Comparison of ENCODE assay signal across 8 cellular contexts in genomic region chr4:101790521-101791188, GRCh38. TPM values are rescaled to one million over a fixed set of nuclear protein-coding genes. Genes with fewer than 3 reads are reported as not detected.
DNase-seq lines count a peak whose midpoint lies in the region; ATAC-seq and TF ChIP-seq lines count a peak whose summit lies in the region.

Gene BANK1, plus strand, starts transcription at chr4:101790730. Its CDS starts 151 bp downstream, at chr4:101790881.

- H3K27me3 ChIP-seq in gastroesophageal sphincter: peaks cover 10% of the 10 kb centered on the region
- H3K27me3 ChIP-seq in vagina: no peaks in the 10 kb centered on the region

- 36 to 42% methylated on average over 7 of the region's 45 CpGs for WGBS in gastroesophageal sphincter (ENCODE audit: low coverage in 1 of 2), 2 donors

- peak; percentile 99 for ATAC-seq in GM18511 (IDR thresholded peaks at IDR 0.05; ENCODE audit: unreplicated experiment)
- ATAC-seq in HG02981 (IDR thresholded peaks at IDR 0.05; ENCODE audit: unreplicated experiment): peak; percentile 99
- ATAC-seq in gastroesophageal sphincter: peak; percentile 70

- H3K4me3 Mint-ChIP-seq in activated T-helper 2 cell treated with anti-CD3 and anti-CD28 coated beads, Interferon-gamma antibody, Interleukin-2, Interleukin-4, amounts not matched to agents 10 μg/mL and 5 μg/mL and 100 μg/mL, durations not matched to agents 14 hours and 24 hours and 36 hours (ENCODE audit: low read depth): peak within 1 kb of the TSS; percentile 37
- H3K4me3 Mint-ChIP-seq in nephron: peak within 1 kb of the TSS; percentile 75 to 83 (median 81)

- no peaks in the 10 kb centered on the region for H3K9me3 ChIP-seq in gastroesophageal sphincter
- no peaks in the 10 kb centered on the region for H3K9me3 ChIP-seq in vagina

- no peaks in the 10 kb centered on the region for H3K36me3 Mint-ChIP-seq in activated T-helper 2 cell treated with anti-CD3 and anti-CD28 coated beads, Interferon-gamma antibody, Interleukin-2, Interleukin-4, amounts not matched to agents 10 μg/mL and 5 μg/mL and 100 μg/mL, durations not matched to agents 14 hours and 24 hours and 36 hours (ENCODE audit: low read depth)
- H3K36me3 Mint-ChIP-seq in nephron (ENCODE audit: low read depth): no peaks in the 10 kb centered on the region

- peak within 1 kb of the TSS; percentile 28 to 60 for H3K4me3 ChIP-seq in gastroesophageal sphincter
- peak within 1 kb of the TSS; percentile 57 to 61 for H3K4me3 ChIP-seq in vagina

- peak in 1 of 4 experiments; percentile 12 for TF ChIP-seq CTCF in gastroesophageal sphincter (IDR thresholded peaks at IDR 0.05)
- TF ChIP-seq CTCF in nephron (IDR thresholded peaks at IDR 0.05; ENCODE audit: unreplicated experiment in 3 of 3): peak in 2 of 3 experiments; percentile 32 to 48
- TF ChIP-seq CTCF in vagina (IDR thresholded peaks at IDR 0.05): no peak

- H3K9me3 Mint-ChIP-seq in activated T-helper 2 cell treated with anti-CD3 and anti-CD28 coated beads, Interferon-gamma antibody, Interleukin-2, Interleukin-4, amounts not matched to agents 10 μg/mL and 5 μg/mL and 100 μg/mL, durations not matched to agents 14 hours and 24 hours and 36 hours: peaks cover 4% of the 10 kb centered on the region
- peaks cover 2% of the 10 kb centered on the region for H3K9me3 Mint-ChIP-seq in nephron

- H3K27me3 Mint-ChIP-seq in activated T-helper 2 cell treated with anti-CD3 and anti-CD28 coated beads, Interferon-gamma antibody, Interleukin-2, Interleukin-4, amounts not matched to agents 10 μg/mL and 5 μg/mL and 100 μg/mL, durations not matched to agents 14 hours and 24 hours and 36 hours (ENCODE audit: low read depth): peaks cover 58% of the 10 kb centered on the region
- H3K27me3 Mint-ChIP-seq in nephron (ENCODE audit: low read depth): peaks cover 20% of the 10 kb centered on the region

- peaks cover 11% of the 10 kb centered on the region for H3K4me1 Mint-ChIP-seq in activated T-helper 2 cell treated with anti-CD3 and anti-CD28 coated beads, Interferon-gamma antibody, Interleukin-2, Interleukin-4, amounts not matched to agents 10 μg/mL and 5 μg/mL and 100 μg/mL, durations not matched to agents 14 hours and 24 hours and 36 hours (ENCODE audit: low read depth)
- H3K4me1 Mint-ChIP-seq in nephron: peaks cover 5% of the 10 kb centered on the region

- H3K4me1 ChIP-seq in gastroesophageal sphincter (peaks cover 0 to 8% (median 0%) of the 10 kb centered on the region in 3 donors), vagina (peaks cover 13% of the 10 kb centered on the region)

- H3K27ac ChIP-seq in gastroesophageal sphincter (peak within 1 kb of the TSS in 2 of 4 donors; percentile 56 to 73), vagina (peak within 1 kb of the TSS; percentile 49)

- no peak within 1 kb of the TSS for H3K27ac Mint-ChIP-seq in activated T-helper 2 cell treated with anti-CD3 and anti-CD28 coated beads, Interferon-gamma antibody, Interleukin-2, Interleukin-4, amounts not matched to agents 10 μg/mL and 5 μg/mL and 100 μg/mL, durations not matched to agents 14 hours and 24 hours and 36 hours
- H3K27ac Mint-ChIP-seq in nephron: peak within 1 kb of the TSS; percentile 11 to 19 (median 15)

- H3K36me3 ChIP-seq in gastroesophageal sphincter (no peaks in the 10 kb centered on the region), vagina (no peaks in the 10 kb centered on the region)

- TF ChIP-seq POLR2A in gastroesophageal sphincter (IDR thresholded peaks at IDR 0.05) (no peak), vagina (IDR thresholded peaks at IDR 0.05) (no peak)

- intact Hi-C loops in activated T-helper 2 cell treated with anti-CD3 and anti-CD28 coated beads, Interferon-gamma antibody, Interleukin-2, Interleukin-4, amounts not matched to agents 10 μg/mL and 5 μg/mL and 100 μg/mL, durations not matched to agents 14 hours and 24 hours and 36 hours (cut with micrococcal nuclease): no loop called here
- intact Hi-C loops in vagina (cut with DNase I): no loop called here

- no peak for TF ChIP-seq EP300 in gastroesophageal sphincter (IDR thresholded peaks at IDR 0.05)

- DNase-seq in 8988T (peak; percentile 35), NCI-H345 (lab: John Stamatoyannopoulos, UW) (peak; percentile 54), vagina (ENCODE audit: extremely low spot score in 2 of 2) (no peak)
- peak; percentile 18 for DNase-seq in activated T-helper 2 cell treated with anti-CD3 and anti-CD28 coated beads, Interferon-gamma antibody, Interleukin-2, Interleukin-4, amounts not matched to agents 10 μg/mL and 5 μg/mL and 100 μg/mL, durations not matched to agents 14 hours and 24 hours and 36 hours (ENCODE audit: low spot score)

RNA-seq across cellular contexts. Expression of gene BANK1, which starts in this region (rescaled TPM):
- 0.14 and 0.16 TPM in 2 replicates for total RNA-seq in activated T-helper 2 cell treated with anti-CD3 and anti-CD28 coated beads, Interferon-gamma antibody, Interleukin-2, Interleukin-4, amounts not matched to agents 10 μg/mL and 5 μg/mL and 100 μg/mL, durations not matched to agents 14 hours and 24 hours and 36 hours
- total RNA-seq in gastroesophageal sphincter (1 to 10 TPM in 2 of 4 donors, under 1 TPM in 2; 0.62 to 4.6 (median 0.81) TPM), vagina (1.5 TPM)

Comparison
In these comparisons a context has a peak if more than half of its experiments do, and no peak if none do; other contexts are left out.
1. Peak in DNase-seq in activated T-helper 2 cell treated with anti-CD3 and anti-CD28 coated beads, Interferon-gamma antibody, Interleukin-2, Interleukin-4, amounts not matched to agents 10 μg/mL and 5 μg/mL and 100 μg/mL, durations not matched to agents 14 hours and 24 hours and 36 hours; RNA of the gene not detected or under 1 TPM.
2. DNase-seq: peak in 8988T (single experiment) and NCI-H345 (single experiment); none in vagina (0 of 2).
3. CTCF ChIP-seq: peak in nephron (2 of 3); none in vagina (0 of 3).
4. Peak in every context shown above with its lines, with median percentiles within 50 percentile points of each other: ATAC-seq.